ENCODE assay signal across 9 cellular contexts in the genomic region with DNA sequence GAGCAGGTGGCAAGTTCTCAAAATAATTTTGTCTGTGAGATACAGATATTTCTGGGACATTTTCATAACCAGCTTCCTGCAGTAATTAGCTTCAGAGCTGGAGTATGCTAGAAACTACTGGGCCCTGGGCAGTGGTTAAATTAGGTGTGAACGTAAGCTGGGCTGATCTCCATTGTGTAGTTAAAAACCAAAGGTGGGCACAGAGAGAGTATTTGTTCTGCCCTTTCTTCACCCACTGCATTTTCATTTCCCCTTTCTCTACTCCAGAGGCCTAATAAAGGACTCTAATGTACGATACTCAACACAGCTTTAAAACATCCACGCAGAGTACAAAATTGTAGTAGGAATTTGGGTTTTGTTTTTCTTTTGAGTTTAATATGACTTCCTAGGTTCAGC.
DNase-seq lines count a peak whose midpoint lies in the region; ATAC-seq, FAIRE-seq and TF ChIP-seq lines count a peak whose summit lies in the region.
"Had no signal": no experiment of that assay in that cellular context is flagged by ENCODE, and none has a peak within 500 bp of the region (broad histone marks: within the 10 kb centered on the region; RNA-seq: fewer than 3 reads in every experiment).

No MANE protein-coding gene starts in this region.

- WGBS in HepG2 (ENCODE audit: low lambda C conversion rate): 53% methylated on average over 3 of the region's 3 CpGs
- 81% methylated on average over 3 of the region's 3 CpGs for WGBS in right lobe of liver (ENCODE audit: insufficient coverage, low coverage, low lambda C conversion rate, missing lambda C conversion rate)

- in situ Hi-C loops in HepG2 (cut with HindIII; ENCODE audit: extremely low pct_ligation_motif_present, low pct_unique_long_range_greater_than_20kb): no loop called here

- no peak for TF ChIP-seq POLR2A in HepG2 (IDR thresholded peaks at IDR 0.05; ENCODE audit: insufficient read depth in 1 of 2, low read depth in 2 of 2, low read length in 2 of 2)
- TF ChIP-seq POLR2A in right lobe of liver (IDR thresholded peaks at IDR 0.05): no peak
- no peak for TF ChIP-seq POLR2A in vagina (IDR thresholded peaks at IDR 0.05)

- 0 out of 5 replicates have a peak, but pooled peaks cover 0 to 2% of the 10 kb centered on the region in 2 experiments for H3K36me3 ChIP-seq in HepG2 (replicated peaks in 1 of 2; ENCODE audit: control insufficient read depth in 1 of 2, insufficient read depth in 2 of 2, low read length in 2 of 2)
- H3K36me3 ChIP-seq in right lobe of liver: no peaks in the 10 kb centered on the region
- H3K36me3 ChIP-seq in HUES48 (ENCODE audit: control insufficient read depth, insufficient read depth, low read length): no peaks in the 10 kb centered on the region
- no peaks in the 10 kb centered on the region for H3K36me3 ChIP-seq in left ventricle myocardium inferior
- H3K36me3 ChIP-seq in vagina: no peaks in the 10 kb centered on the region
- no peaks in the 10 kb centered on the region for H3K36me3 ChIP-seq in CD8-positive, alpha-beta memory T cell (ENCODE audit: insufficient read depth, low read length)

- no peaks in the 10 kb centered on the region for H3K9me3 ChIP-seq in HepG2 (ENCODE audit: low read length)
- H3K9me3 ChIP-seq in right lobe of liver: no peaks in the 10 kb centered on the region
- no peaks in the 10 kb centered on the region for H3K9me3 ChIP-seq in HUES48 (ENCODE audit: control insufficient read depth, insufficient read depth, low read length)
- no peaks in the 10 kb centered on the region for H3K9me3 ChIP-seq in left ventricle myocardium inferior (replicated peaks)
- no peaks in the 10 kb centered on the region for H3K9me3 ChIP-seq in vagina
- H3K9me3 ChIP-seq in CD8-positive, alpha-beta memory T cell (ENCODE audit: low read length): no peaks in the 10 kb centered on the region

- ATAC-seq in HepG2 (peak; percentile 32), right lobe of liver (no peak)

- peaks cover 6% of the 10 kb centered on the region for H3K79me2 ChIP-seq in HepG2 (ENCODE audit: insufficient read depth, low read length)

- H3K4me2 ChIP-seq in HepG2 (ENCODE audit: low read depth, low read length): peak overlapping the region; percentile 79

- POLR2A ChIA-PET in HepG2 (lab: Yijun Ruan, JAX): interaction anchor here (1.0 to 2.9 kb wide), 8 partner anchors 10 to 252 kb away, joined by 3 to 13 read pairs (median 8); partner anchors contain the start of gene SPRY1
- POLR2A ChIA-PET in CD8-positive, alpha-beta memory T cell (lab: Charles Lee): no interaction called here

- no peaks in the 10 kb centered on the region for H3K4me1 Mint-ChIP-seq in CD8-positive, alpha-beta memory T cell

- CTCF ChIA-PET in HepG2 (lab: Yijun Ruan, JAX; ENCODE audit: low intra/inter-chr PET ratio, low total read pairs): no interaction called here
- CTCF ChIA-PET in CD8-positive, alpha-beta memory T cell (lab: Charles Lee): interaction anchor here (1.9 kb wide), 1 partner anchor 13 kb away, joined by 7 read pairs; no protein-coding TSS in a partner anchor

- TF ChIP-seq CTCF in HepG2 (CRISPR knock-in tag; IDR thresholded peaks at IDR 0.05) (no peak), right lobe of liver (IDR thresholded peaks at IDR 0.05) (no peak), left ventricle myocardium inferior (IDR thresholded peaks at IDR 0.05; ENCODE audit: borderline replicate concordance) (no peak), vagina (IDR thresholded peaks at IDR 0.05) (no peak)

- H3K4me3 ChIP-seq in HepG2 (replicated peaks in 1 of 3; ENCODE audit: insufficient read depth in 1 of 3, low read depth in 2 of 3, low read length in 3 of 3): peak overlapping the region; percentile 23 to 60 (median 47); a peak in 4 of 6 replicates
- H3K4me3 ChIP-seq in right lobe of liver: no peak overlapping the region
- no peak overlapping the region for H3K4me3 ChIP-seq in HUES48 (ENCODE audit: low read depth, low read length)
- H3K4me3 ChIP-seq in left ventricle myocardium inferior: no peak overlapping the region
- no peak overlapping the region for H3K4me3 ChIP-seq in vagina
- H3K4me3 ChIP-seq in CD8-positive, alpha-beta memory T cell (ENCODE audit: low read length): no peak overlapping the region

- intact Hi-C loops in HepG2 (cut with micrococcal nuclease; ENCODE audit: unreplicated experiment): loop anchor here (1.0 to 2.0 kb wide), 2 partner anchors 49 to 144 kb away; no protein-coding TSS in a partner anchor
- intact Hi-C loops in right lobe of liver (cut with DNase I): no loop called here
- intact Hi-C loops in left ventricle myocardium inferior (cut with micrococcal nuclease): no loop called here
- intact Hi-C loops in vagina (cut with DNase I): no loop called here

- no peak for TF ChIP-seq RAD21 in HepG2 (CRISPR knock-in tag; IDR thresholded peaks at IDR 0.05)

- H3K9me3 Mint-ChIP-seq in CD8-positive, alpha-beta memory T cell: no peaks in the 10 kb centered on the region

- H2AFZ ChIP-seq in HepG2 (ENCODE audit: low read length): peak overlapping the region; percentile 74

- H3K27me3 ChIP-seq in HepG2 (ENCODE audit: control insufficient read depth in 1 of 2, insufficient read depth in 2 of 2, low read length in 2 of 2): no peaks in the 10 kb centered on the region
- no peaks in the 10 kb centered on the region for H3K27me3 ChIP-seq in right lobe of liver
- no peaks in the 10 kb centered on the region for H3K27me3 ChIP-seq in HUES48 (ENCODE audit: control insufficient read depth, insufficient read depth, low read length)
- H3K27me3 ChIP-seq in left ventricle myocardium inferior (ENCODE audit: low read depth): no peaks in the 10 kb centered on the region
- H3K27me3 ChIP-seq in vagina: no peaks in the 10 kb centered on the region
- no peaks in the 10 kb centered on the region for H3K27me3 ChIP-seq in CD8-positive, alpha-beta memory T cell (ENCODE audit: insufficient read depth, low read length, poor library complexity, severe bottlenecking)

- BruUV-seq in HepG2 (replicated peaks; lab: Mats Ljungman, UMichigan): TSS peak; percentile 82

- H4K20me1 ChIP-seq in HepG2 (ENCODE audit: insufficient read depth, low read length): no peaks in the 10 kb centered on the region

- H3K27ac ChIP-seq in HepG2 (ENCODE audit: extremely low read length, insufficient read depth, low read length) (peak overlapping the region; percentile 92), right lobe of liver (no peak overlapping the region), HUES48 (ENCODE audit: low read depth, low read length) (peak overlapping the region; percentile 62), left ventricle myocardium inferior (replicated peaks) (peak overlapping the region; percentile 70), vagina (peak overlapping the region; percentile 43)
- H3K27ac ChIP-seq in CD8-positive, alpha-beta memory T cell (ENCODE audit: low read depth, low read length): no peak overlapping the region

- DNase-seq in HepG2 (ENCODE audit: low spot score): no peak
- no peak for DNase-seq in right lobe of liver
- no peak for DNase-seq in left ventricle myocardium inferior
- no peak for DNase-seq in vagina (ENCODE audit: extremely low spot score in 2 of 2)
- DNase-seq in SW 1271 (lab: John Stamatoyannopoulos, UW): no peak
- DNase-seq in activated CD4-positive, alpha-beta T cell treated with anti-CD3 and anti-CD28 coated beads for 1 hour: no peak
- DNase-seq in CD8-positive, alpha-beta memory T cell: no peak
- DNase-seq: DND-41 had no signal

- TF ChIP-seq EP300 in HepG2 (IDR thresholded peaks at IDR 0.05; ENCODE audit: low read depth in 2 of 2, low read length in 2 of 2) (no peak), HepG2 (CRISPR knock-in tag; IDR thresholded peaks at IDR 0.05; ENCODE audit: borderline replicate concordance) (no peak)

- H3K36me3 Mint-ChIP-seq in CD8-positive, alpha-beta memory T cell: no peaks in the 10 kb centered on the region

- no peaks in the 10 kb centered on the region for H3K27me3 Mint-ChIP-seq in CD8-positive, alpha-beta memory T cell

- no peak overlapping the region for H3K4me3 Mint-ChIP-seq in CD8-positive, alpha-beta memory T cell

- H3K9ac ChIP-seq in HepG2 (ENCODE audit: insufficient read depth, low read depth, low read length) (peak overlapping the region; percentile 77), HUES48 (ENCODE audit: low read depth, low read length) (no peak overlapping the region)

- peaks cover 60% of the 10 kb centered on the region for H3K4me1 ChIP-seq in HepG2 (ENCODE audit: insufficient read depth, low read length)
- H3K4me1 ChIP-seq in right lobe of liver: peaks cover 0 to 9% (median 0%) of the 10 kb centered on the region in 4 donors
- H3K4me1 ChIP-seq in HUES48 (ENCODE audit: control insufficient read depth, insufficient read depth, low read length): peaks cover 17% of the 10 kb centered on the region
- H3K4me1 ChIP-seq in left ventricle myocardium inferior: peaks cover 33% of the 10 kb centered on the region
- peaks cover 38% of the 10 kb centered on the region for H3K4me1 ChIP-seq in vagina
- no peaks in the 10 kb centered on the region for H3K4me1 ChIP-seq in CD8-positive, alpha-beta memory T cell (ENCODE audit: insufficient read depth, low read length)

- FAIRE-seq in HepG2 (lab: Jason Lieb, UNC): no peak

- no peak overlapping the region for H3K27ac Mint-ChIP-seq in CD8-positive, alpha-beta memory T cell

TF ChIP-seq in HepG2, 621 proteins besides CTCF, POLR2A, EP300 and RAD21 (continues in another document):
- no peak for TF ChIP-seq CREB1 (IDR thresholded peaks at IDR 0.05)
- TF ChIP-seq CREB1 (CRISPR knock-in tag; IDR thresholded peaks at IDR 0.05): no peak
- TF ChIP-seq ZNF431 (CRISPR knock-in tag; IDR thresholded peaks at IDR 0.05; ENCODE audit: borderline replicate concordance, low read depth): no peak
- 0 out of 2 replicates have a peak, but pooled peaks have one; percentile 31 for TF ChIP-seq ZSCAN30 (CRISPR knock-in tag; IDR thresholded peaks at IDR 0.05)
- TF ChIP-seq SP140L (CRISPR knock-in tag; IDR thresholded peaks at IDR 0.05; ENCODE audit: borderline replicate concordance): 0 out of 2 replicates have a peak, but pooled peaks have one; percentile 1

Comparison
In these comparisons a context has a peak if more than half of its experiments do, and no peak if none do; other contexts are left out.
1. H3K27ac ChIP-seq: peak in HepG2 (single experiment), HUES48 (single experiment), left ventricle myocardium inferior (single experiment) and vagina (single experiment); none in right lobe of liver (0 of 3) and CD8-positive, alpha-beta memory T cell (single experiment).
2. H3K4me3 ChIP-seq: peak in HepG2 (3 of 3); none in right lobe of liver (0 of 3), HUES48 (single experiment), left ventricle myocardium inferior (single experiment), vagina (0 of 2) and CD8-positive, alpha-beta memory T cell (single experiment).